29 cellular contexts compared by ENCODE assay signal in the genomic region with DNA sequence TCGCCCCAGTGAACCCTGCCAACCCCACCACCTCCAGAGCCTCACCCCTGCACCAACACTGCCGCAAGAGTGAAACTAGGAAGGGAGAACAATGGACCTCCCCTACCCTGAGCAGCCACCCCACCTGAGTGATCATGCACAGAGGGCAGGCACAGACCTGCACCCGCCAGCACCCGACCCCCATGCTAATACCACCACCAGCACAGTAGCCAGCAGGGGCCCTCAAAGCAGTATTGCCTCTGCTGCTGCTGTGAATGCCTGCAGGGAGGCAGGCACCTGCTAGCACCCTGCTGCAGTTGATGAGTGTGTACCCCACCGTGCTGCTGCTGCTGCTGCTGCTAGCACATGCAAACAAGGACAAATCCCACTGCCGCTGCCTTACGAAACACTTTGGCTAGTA.
"Had no signal": no experiment of that assay in that cellular context is flagged by ENCODE, and none has a peak within 500 bp of the region (broad histone marks: within the 10 kb centered on the region; RNA-seq: fewer than 3 reads in every experiment).

No MANE protein-coding gene starts in this region.

- H3K9me3 Mint-ChIP-seq: activated T-helper 17 cell treated with anti-CD3 and anti-CD28 coated beads, Interleukin-2, amount 50 U/mL, for 72 hours had no signal

- H3K9me3 ChIP-seq: SJCRH30 had no signal

- DNase-seq: activated CD4-positive, alpha-beta T cell treated with anti-CD3 and anti-CD28 coated beads, Interleukin-2, amount 10 ng/mL, durations not matched to agents 24 days and 14 days; activated CD4-positive, alpha-beta T cell treated with anti-CD3 and anti-CD28 coated beads, Interleukin-2, amount 50 U/mL, for 4 hours; activated CD8-positive, alpha-beta T cell treated with anti-CD3 and anti-CD28 coated beads for 36 hours; activated effector memory CD4-positive, alpha-beta T cell treated with anti-CD3 and anti-CD28 coated beads, Interleukin-2, amount 50 U/mL, for 16 hours; activated naive CD4-positive, alpha-beta T cell; activated naive CD4-positive, alpha-beta T cell treated with anti-CD3 and anti-CD28 coated beads, Interleukin-2, amount 50 U/mL, for 16 hours; activated naive CD8-positive, alpha-beta T cell treated with anti-CD3 and anti-CD28 coated beads for 36 hours; activated T-cell treated with anti-CD3 and anti-CD28 coated beads, Interleukin-2, amount 50 U/mL, for 1 hour; amniotic stem cell; aorta; brain microvascular endothelial cell; Karpas-422; KBM-7; NCI-H1105; NCI-H1417 treated with DMSO at 0.1 percent for 48 hours; NCI-H1930; NCI-H2081 treated with DMSO at 0.1 percent for 48 hours; NCI-H345; NCI-H524 treated with DMSO at 0.1 percent for 48 hours; NCI-H748 treated with DMSO at 0.1 percent for 48 hours; NK-92 treated with Interleukin-12 subunit alpha and Interleukin-12 subunit beta, amount 100 ng/mL, for 24 hours; OCI-M1; SHP77; SJCRH30; T1000; WERI-Rb-1 had no signal

- H3K27me3 Mint-ChIP-seq: activated CD4-positive, alpha-beta T cell treated with anti-CD3 and anti-CD28 coated beads, Interleukin-2, amount 10 ng/mL, durations not matched to agents 24 days and 14 days; activated CD8-positive, alpha-beta T cell treated with anti-CD3 and anti-CD28 coated beads for 36 hours; activated naive CD8-positive, alpha-beta T cell treated with anti-CD3 and anti-CD28 coated beads for 36 hours; activated T-helper 17 cell treated with anti-CD3 and anti-CD28 coated beads, Interleukin-2, amount 50 U/mL, for 72 hours had no signal

- H3K4me3 ChIP-seq: SJCRH30, SK-N-MC had no signal

- ATAC-seq: activated CD8-positive, alpha-beta T cell treated with anti-CD3 and anti-CD28 coated beads for 36 hours; activated T-cell treated with anti-CD3 and anti-CD28 coated beads, Interleukin-2, amount 50 U/mL, for 72 hours; activated T-helper 17 cell treated with anti-CD3 and anti-CD28 coated beads, Interleukin-2, amount 50 U/mL, for 72 hours had no signal

- H3K27ac Mint-ChIP-seq: activated CD4-positive, alpha-beta T cell treated with anti-CD3 and anti-CD28 coated beads, Interleukin-2, amount 10 ng/mL, durations not matched to agents 24 days and 14 days; activated CD8-positive, alpha-beta T cell treated with anti-CD3 and anti-CD28 coated beads for 36 hours; activated naive CD8-positive, alpha-beta T cell treated with anti-CD3 and anti-CD28 coated beads for 36 hours; activated T-cell treated with anti-CD3 and anti-CD28 coated beads, Interleukin-2, amount 50 U/mL, for 72 hours; activated T-helper 17 cell treated with anti-CD3 and anti-CD28 coated beads, Interleukin-2, amount 50 U/mL, for 72 hours had no signal

- H3K27me3 ChIP-seq: brain microvascular endothelial cell, SJCRH30 had no signal

- H3K36me3 ChIP-seq: brain microvascular endothelial cell, SJCRH30, WERI-Rb-1 had no signal

- H3K27ac ChIP-seq: brain microvascular endothelial cell, SJCRH30, SK-N-MC, WERI-Rb-1 had no signal

- H3K4me3 Mint-ChIP-seq: activated CD4-positive, alpha-beta T cell treated with anti-CD3 and anti-CD28 coated beads, Interleukin-2, amount 10 ng/mL, durations not matched to agents 24 days and 14 days; activated CD8-positive, alpha-beta T cell treated with anti-CD3 and anti-CD28 coated beads for 36 hours; activated naive CD8-positive, alpha-beta T cell treated with anti-CD3 and anti-CD28 coated beads for 36 hours; activated T-cell treated with anti-CD3 and anti-CD28 coated beads, Interleukin-2, amount 50 U/mL, for 72 hours; activated T-helper 17 cell treated with anti-CD3 and anti-CD28 coated beads, Interleukin-2, amount 50 U/mL, for 72 hours had no signal
